In genomic region chr3:33881181-33882064, GRCh38 we compare ENCODE assay signal across 23 cellular contexts.
"Had no signal": no experiment of that assay in that cellular context is flagged by ENCODE, and none has a peak within 500 bp of the region (broad histone marks: within the 10 kb centered on the region; RNA-seq: fewer than 3 reads in every experiment).

No MANE protein-coding gene starts in this region.

- H3K27me3 ChIP-seq: breast epithelium, colonic mucosa, dorsolateral prefrontal cortex, stomach, suprapubic skin, tibial nerve, vagina had no signal

- H3K27me3 Mint-ChIP-seq: activated naive CD8-positive, alpha-beta T cell treated with anti-CD3 and anti-CD28 coated beads for 36 hours; activated T-cell treated with anti-CD3 and anti-CD28 coated beads, Interleukin-2, amount 50 U/mL, for 24 hours; central memory CD8-positive, alpha-beta T cell had no signal

- H3K27ac Mint-ChIP-seq: activated naive CD8-positive, alpha-beta T cell treated with anti-CD3 and anti-CD28 coated beads for 36 hours; activated T-cell treated with anti-CD3 and anti-CD28 coated beads, Interleukin-2, amount 50 U/mL, for 24 hours; activated T-helper 17 cell treated with anti-CD3 and anti-CD28 coated beads, Interleukin-2, amount 50 U/mL, for 72 hours; T-helper 2 cell treated with Interferon-gamma antibody and Interleukin-4, amounts not matched to agents 5 μg/mL and 100 μg/mL, for 36 hours had no signal

- H3K4me3 Mint-ChIP-seq: activated naive CD8-positive, alpha-beta T cell treated with anti-CD3 and anti-CD28 coated beads for 36 hours; activated T-cell treated with anti-CD3 and anti-CD28 coated beads, Interleukin-2, amount 50 U/mL, for 24 hours; activated T-helper 17 cell treated with anti-CD3 and anti-CD28 coated beads, Interleukin-2, amount 50 U/mL, for 72 hours; central memory CD8-positive, alpha-beta T cell; T-helper 2 cell treated with Interferon-gamma antibody and Interleukin-4, amounts not matched to agents 5 μg/mL and 100 μg/mL, for 36 hours had no signal

- ATAC-seq: activated CD4-positive, CD25-positive, alpha-beta regulatory T cell treated with anti-CD3 and anti-CD28 coated beads, Interleukin-2, amount 50 U/mL, for 24 hours; activated T-helper 17 cell treated with anti-CD3 and anti-CD28 coated beads, Interleukin-2, amount 50 U/mL, for 72 hours; left lung had no signal

- H3K9me3 Mint-ChIP-seq: activated naive CD8-positive, alpha-beta T cell treated with anti-CD3 and anti-CD28 coated beads for 36 hours; activated T-cell treated with anti-CD3 and anti-CD28 coated beads, Interleukin-2, amount 50 U/mL, for 24 hours; activated T-helper 17 cell treated with anti-CD3 and anti-CD28 coated beads, Interleukin-2, amount 50 U/mL, for 72 hours; central memory CD8-positive, alpha-beta T cell; T-helper 2 cell treated with Interferon-gamma antibody and Interleukin-4, amounts not matched to agents 5 μg/mL and 100 μg/mL, for 36 hours had no signal

- H3K36me3 Mint-ChIP-seq: activated naive CD8-positive, alpha-beta T cell treated with anti-CD3 and anti-CD28 coated beads for 36 hours; naive B cell had no signal

- DNase-seq: activated CD8-positive, alpha-beta memory T cell treated with anti-CD3 and anti-CD28 coated beads for 24 hours; activated CD8-positive, alpha-beta memory T cell treated with anti-CD3 and anti-CD28 coated beads, Interleukin-2, amount 50 U/mL, for 4 hours; activated naive CD8-positive, alpha-beta T cell treated with anti-CD3 and anti-CD28 coated beads for 36 hours; activated T-cell treated with anti-CD3 and anti-CD28 coated beads, Interleukin-2, amount 50 U/mL, for 24 hours; colonic mucosa; dorsolateral prefrontal cortex; kidney glomerular epithelial cell; left lung; naive B cell; spleen; stimulated activated CD4-positive, alpha-beta T cell treated with anti-CD3 and anti-CD28 coated beads, Interleukin-4, amount 100 ng/mL, for 24 hours; stomach had no signal

- H3K9me3 ChIP-seq: breast epithelium, colonic mucosa, left lung, prostate gland, spleen, stomach, suprapubic skin, tibial nerve, vagina had no signal

- H3K4me3 ChIP-seq: breast epithelium, colonic mucosa, dorsolateral prefrontal cortex, left lung, lung, prostate gland, spleen, stomach, suprapubic skin, tibial nerve, vagina had no signal

- H3K27ac ChIP-seq: breast epithelium, colonic mucosa, dorsolateral prefrontal cortex, left lung, prostate gland, spleen, stomach, suprapubic skin, tibial nerve, vagina, VCaP had no signal

- H3K36me3 ChIP-seq: breast epithelium, colonic mucosa, left lung, prostate gland, stomach, suprapubic skin, tibial nerve, vagina had no signal

- H3K4me1 ChIP-seq: breast epithelium, colonic mucosa had no signal
